Comparison of ENCODE assay signal across 16 cellular contexts in the genomic region with DNA sequence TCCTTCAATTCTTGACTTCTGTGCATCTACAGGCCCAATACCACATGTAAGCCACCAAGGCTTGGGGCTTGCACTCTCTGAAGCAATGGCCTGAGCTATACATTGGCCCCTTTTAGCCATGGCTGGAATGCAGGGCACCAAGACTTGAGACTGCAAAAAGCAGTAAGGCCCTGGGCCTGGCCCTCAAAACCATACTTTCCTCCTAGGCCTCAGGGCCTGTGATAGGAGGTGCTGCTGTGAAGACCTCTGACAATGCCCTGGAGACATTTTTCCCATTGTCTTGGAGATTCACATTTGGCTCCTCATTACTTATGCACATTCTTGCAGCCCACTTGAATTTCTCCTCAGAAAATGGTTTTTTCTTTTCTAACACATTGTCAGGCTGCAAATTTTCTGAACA.
DNase-seq lines count a peak whose midpoint lies in the region; ATAC-seq and TF ChIP-seq lines count a peak whose summit lies in the region.
"Had no signal": no experiment of that assay in that cellular context is flagged by ENCODE, and none has a peak within 500 bp of the region (broad histone marks: within the 10 kb centered on the region; RNA-seq: fewer than 3 reads in every experiment).

No MANE protein-coding gene starts in this region.

- H3K4me1 Mint-ChIP-seq in endodermal cell (peaks cover 2% of the 10 kb centered on the region), neural progenitor cell (peaks cover 7% of the 10 kb centered on the region)
- no peaks in the 10 kb centered on the region for H3K4me1 Mint-ChIP-seq in stimulated activated memory B cell treated with anti-CD40 and anti-IgM and Interleukin-4, amounts not matched to agents 10 μg/mL and 1 μg/mL and 100 μg/mL, for 72 hours
- H3K4me1 Mint-ChIP-seq: CD4-positive, alpha-beta memory T cell had no signal

- TF ChIP-seq CTCF in endodermal cell (conservative IDR thresholded peaks at IDR 0.05) (no peak), neural progenitor cell (IDR thresholded peaks at IDR 0.05) (no peak)

- H3K4me3 Mint-ChIP-seq in endodermal cell: no peak overlapping the region
- H3K4me3 Mint-ChIP-seq in neural progenitor cell: no peak overlapping the region
- H3K4me3 Mint-ChIP-seq in stimulated activated memory B cell treated with anti-CD40 and anti-IgM and Interleukin-4, amounts not matched to agents 10 μg/mL and 1 μg/mL and 100 μg/mL, for 72 hours: no peak overlapping the region
- H3K4me3 Mint-ChIP-seq: CD4-positive, alpha-beta memory T cell had no signal

- H3K27me3 ChIP-seq in NT2/D1 (ENCODE audit: insufficient read depth, insufficient read length) (no peaks in the 10 kb centered on the region), endodermal cell (ENCODE audit: control insufficient read depth, insufficient read depth, low read length, poor library complexity, severe bottlenecking) (no peaks in the 10 kb centered on the region), neural progenitor cell (no peaks in the 10 kb centered on the region)

- no peak overlapping the region for H3K4me2 ChIP-seq in neural progenitor cell

- H3K36me3 Mint-ChIP-seq in endodermal cell (ENCODE audit: low read depth): no peaks in the 10 kb centered on the region
- no peaks in the 10 kb centered on the region for H3K36me3 Mint-ChIP-seq in neural progenitor cell
- no peaks in the 10 kb centered on the region for H3K36me3 Mint-ChIP-seq in stimulated activated memory B cell treated with anti-CD40 and anti-IgM and Interleukin-4, amounts not matched to agents 10 μg/mL and 1 μg/mL and 100 μg/mL, for 72 hours
- H3K36me3 Mint-ChIP-seq: CD4-positive, alpha-beta memory T cell had no signal

- H3K79me2 ChIP-seq in neural progenitor cell (ENCODE audit: low read depth): no peaks in the 10 kb centered on the region

- DNase-seq in NT2/D1 (ENCODE audit: low read depth, low spot score) (peak; percentile 33), endodermal cell (peak; percentile 50), neural progenitor cell (ENCODE audit: low spot score) (no peak), NCI-H1930 (lab: John Stamatoyannopoulos, UW) (no peak), NCI-H2196 (lab: John Stamatoyannopoulos, UW; ENCODE audit: unreplicated experiment) (no peak)
- DNase-seq: C1 segment of cervical spinal cord; Calu3; CD4-positive, alpha-beta memory T cell; COR-L47; DMS153; DND-41; GDM1; H7; HCEC 1CT had no signal

- H3K9me3 ChIP-seq in NT2/D1 (ENCODE audit: insufficient read depth, low read length) (no peaks in the 10 kb centered on the region), endodermal cell (ENCODE audit: control insufficient read depth, low read length) (no peaks in the 10 kb centered on the region), neural progenitor cell (ENCODE audit: low read depth) (no peaks in the 10 kb centered on the region)

- H4K20me1 ChIP-seq in neural progenitor cell (ENCODE audit: low read depth): no peaks in the 10 kb centered on the region

- ATAC-seq in stimulated activated memory B cell treated with anti-CD40 and anti-IgM and Interleukin-4, amounts not matched to agents 10 μg/mL and 1 μg/mL and 100 μg/mL, for 72 hours: no peak
- ATAC-seq: GM12878 had no signal

- H3K27ac Mint-ChIP-seq in endodermal cell (peak overlapping the region; percentile 44), neural progenitor cell (peak overlapping the region; percentile 74)
- no peak overlapping the region for H3K27ac Mint-ChIP-seq in stimulated activated memory B cell treated with anti-CD40 and anti-IgM and Interleukin-4, amounts not matched to agents 10 μg/mL and 1 μg/mL and 100 μg/mL, for 72 hours
- H3K27ac Mint-ChIP-seq: CD4-positive, alpha-beta memory T cell had no signal

- H3F3A ChIP-seq in neural progenitor cell (ENCODE audit: low read depth): no peaks in the 10 kb centered on the region

- H3K4me3 ChIP-seq in NT2/D1 (ENCODE audit: insufficient read length, low read depth): no peak overlapping the region
- H3K4me3 ChIP-seq in endodermal cell (ENCODE audit: low read length): no peak overlapping the region
- no peak overlapping the region for H3K4me3 ChIP-seq in neural progenitor cell
- H3K4me3 ChIP-seq: GM12878 had no signal

- H3K27me3 Mint-ChIP-seq in endodermal cell (ENCODE audit: insufficient read depth) (no peaks in the 10 kb centered on the region), neural progenitor cell (ENCODE audit: insufficient read depth, low read depth) (no peaks in the 10 kb centered on the region)
- no peaks in the 10 kb centered on the region for H3K27me3 Mint-ChIP-seq in stimulated activated memory B cell treated with anti-CD40 and anti-IgM and Interleukin-4, amounts not matched to agents 10 μg/mL and 1 μg/mL and 100 μg/mL, for 72 hours
- H3K27me3 Mint-ChIP-seq: CD4-positive, alpha-beta memory T cell had no signal

- no peak overlapping the region for H3K9ac ChIP-seq in NT2/D1 (ENCODE audit: insufficient read length, low read depth)
- H3K9ac ChIP-seq in endodermal cell (ENCODE audit: extremely low read depth, low read length, poor library complexity, severe bottlenecking): no peak overlapping the region
- H3K9ac ChIP-seq in neural progenitor cell: no peak overlapping the region

- H3K4me1 ChIP-seq in NT2/D1 (ENCODE audit: insufficient read depth, insufficient read length): no peaks in the 10 kb centered on the region
- H3K4me1 ChIP-seq in endodermal cell (ENCODE audit: control insufficient read depth, insufficient read depth, low read length): no peaks in the 10 kb centered on the region
- no peaks in the 10 kb centered on the region for H3K4me1 ChIP-seq in neural progenitor cell

- H3K27ac ChIP-seq in endodermal cell (ENCODE audit: low read depth, low read length) (no peak overlapping the region), neural progenitor cell (no peak overlapping the region)

- no peaks in the 10 kb centered on the region for H3K36me3 ChIP-seq in NT2/D1 (ENCODE audit: insufficient read depth, insufficient read length, low read length)
- H3K36me3 ChIP-seq in endodermal cell (ENCODE audit: control insufficient read depth, insufficient read depth, low read length): no peaks in the 10 kb centered on the region
- H3K36me3 ChIP-seq in neural progenitor cell: no peaks in the 10 kb centered on the region

- H3K9me3 Mint-ChIP-seq in endodermal cell: peaks cover 2% of the 10 kb centered on the region
- peaks cover 7% of the 10 kb centered on the region for H3K9me3 Mint-ChIP-seq in neural progenitor cell
- peaks cover 5% of the 10 kb centered on the region for H3K9me3 Mint-ChIP-seq in stimulated activated memory B cell treated with anti-CD40 and anti-IgM and Interleukin-4, amounts not matched to agents 10 μg/mL and 1 μg/mL and 100 μg/mL, for 72 hours

- H2AFZ ChIP-seq in neural progenitor cell (replicated peaks): no peak overlapping the region

Comparison
In these comparisons a context has a peak if more than half of its experiments do, and no peak if none do; other contexts are left out.
1. DNase-seq: peak in NT2/D1 (single experiment) and endodermal cell (single experiment); none in neural progenitor cell (single experiment), NCI-H1930 (0 of 2) and NCI-H2196 (single experiment).